ENCODE assay signal across 23 cellular contexts in genomic region chr11:131121934-131122333, GRCh38.
DNase-seq lines count a peak whose midpoint lies in the region; ATAC-seq, FAIRE-seq and TF ChIP-seq lines count a peak whose summit lies in the region.
"Had no signal": no experiment of that assay in that cellular context is flagged by ENCODE, and none has a peak within 500 bp of the region (broad histone marks: within the 10 kb centered on the region; RNA-seq: fewer than 3 reads in every experiment).

No MANE protein-coding gene starts in this region.

- H3K27ac ChIP-seq in mesendoderm (ENCODE audit: low read depth, low read length), result no peak overlapping the region
- H3K27ac ChIP-seq: BLaER1 treated with 17β-estradiol and CSF1 and Interleukin-3, amounts not matched to agents 10 nM and 100 nM had no signal

- no peak overlapping the region for H3K27ac Mint-ChIP-seq in WTC11
- H3K27ac Mint-ChIP-seq: CD14-positive monocyte; CD4-positive, alpha-beta T cell; CD8-positive, alpha-beta memory T cell; H9 had no signal

- H3K27me3 ChIP-seq in H7 (ENCODE audit: control insufficient read depth, insufficient read depth, low read length) (no peaks in the 10 kb centered on the region), mesendoderm (ENCODE audit: insufficient read depth, low read length, poor library complexity) (no peaks in the 10 kb centered on the region)
- H3K27me3 ChIP-seq: BE2C; BLaER1 treated with 17β-estradiol and CSF1 and Interleukin-3, amounts not matched to agents 10 nM and 100 nM had no signal

- H3K18ac ChIP-seq in mesendoderm (ENCODE audit: low read length), result no peak overlapping the region

- H3K4ac ChIP-seq in mesendoderm (ENCODE audit: low read depth, low read length), result no peak overlapping the region

- no peak overlapping the region for H3K9ac ChIP-seq in mesendoderm (ENCODE audit: low read length)
- H3K9ac ChIP-seq: BLaER1 treated with 17β-estradiol and CSF1 and Interleukin-3, amounts not matched to agents 10 nM and 100 nM had no signal

- no peak overlapping the region for H3K4me2 ChIP-seq in mesendoderm (ENCODE audit: low read length)
- H3K4me2 ChIP-seq: BLaER1 treated with 17β-estradiol and CSF1 and Interleukin-3, amounts not matched to agents 10 nM and 100 nM had no signal

- no peak overlapping the region for H2BK5ac ChIP-seq in mesendoderm (ENCODE audit: low read length)

- TF ChIP-seq CTCF in WTC11 (IDR thresholded peaks at IDR 0.05) (no peak), D721Med (IDR thresholded peaks at IDR 0.05; ENCODE audit: insufficient read depth, missing control alignments) (no peak)

- no peaks in the 10 kb centered on the region for H3K79me2 ChIP-seq in mesendoderm (ENCODE audit: control insufficient read depth, insufficient read depth, low read length)

- H3K9me3 Mint-ChIP-seq in WTC11, result peaks cover 10% of the 10 kb centered on the region

- no peak overlapping the region for H4K8ac ChIP-seq in mesendoderm (ENCODE audit: low read depth, low read length)

- peaks cover 10% of the 10 kb centered on the region for H3K4me1 Mint-ChIP-seq in WTC11
- H3K4me1 Mint-ChIP-seq: CD14-positive monocyte; CD8-positive, alpha-beta memory T cell had no signal

- no peak overlapping the region for H2BK15ac ChIP-seq in mesendoderm (replicated peaks; ENCODE audit: low read depth)

- no peak overlapping the region for H3K4me3 Mint-ChIP-seq in WTC11
- H3K4me3 Mint-ChIP-seq: CD14-positive monocyte; CD4-positive, alpha-beta T cell; CD8-positive, alpha-beta memory T cell; H9 had no signal

- H3K23ac ChIP-seq in mesendoderm (ENCODE audit: low read length), result no peak overlapping the region

- H3K4me3 ChIP-seq in H7 (ENCODE audit: insufficient read depth, low read depth, low read length), result no peak overlapping the region
- no peak overlapping the region for H3K4me3 ChIP-seq in mesendoderm (ENCODE audit: low read length)
- H3K4me3 ChIP-seq: BLaER1 treated with 17β-estradiol and CSF1 and Interleukin-3, amounts not matched to agents 10 nM and 100 nM had no signal

- POLR2A ChIA-PET in WTC11 (lab: Charles Lee), result no interaction called here

- H3K56ac ChIP-seq in mesendoderm (ENCODE audit: low read length), result no peak overlapping the region

- H2AK5ac ChIP-seq in mesendoderm (ENCODE audit: low read length), result no peak overlapping the region

- CTCF ChIA-PET in WTC11 (lab: Charles Lee), result interaction anchor here (1.0 to 1.4 kb wide), 2 partner anchors 26 to 52 kb away, joined by 3 read pairs; no protein-coding TSS in a partner anchor

- DNase-seq in H7 (peak; percentile 22), WTC11 (ENCODE audit: low spot score) (no peak), mesendoderm (peak; percentile 21), amniotic stem cell (lab: John Stamatoyannopoulos, UW) (no peak), D721Med (ENCODE audit: insufficient read length, low spot score) (no peak)
- DNase-seq: ACHN; AML-193; BE2C; CD4-positive, alpha-beta T cell; CD8-positive, alpha-beta memory T cell; DMS53; DMS79 treated with DMSO at 0.1 percent for 48 hours; GF-D8; H9 had no signal

- H4K5ac ChIP-seq in mesendoderm (ENCODE audit: low read length), result no peak overlapping the region

- ATAC-seq in WTC11 (peak; percentile 63; the same call in 1 of the 2 replicates), GM21526 (IDR thresholded peaks at IDR 0.05; ENCODE audit: low FRiP score, unreplicated experiment) (no peak), HG03159 (IDR thresholded peaks at IDR 0.05; ENCODE audit: unreplicated experiment) (no peak)
- ATAC-seq: HCT116 had no signal

- no peaks in the 10 kb centered on the region for H3K4me1 ChIP-seq in mesendoderm (ENCODE audit: control insufficient read depth, low read depth, low read length)
- H3K4me1 ChIP-seq: BE2C had no signal

- no peaks in the 10 kb centered on the region for H3K36me3 ChIP-seq in H7 (replicated peaks; ENCODE audit: control insufficient read depth, insufficient read depth, low read length)
- no peaks in the 10 kb centered on the region for H3K36me3 ChIP-seq in mesendoderm (ENCODE audit: control insufficient read depth, insufficient read depth, low read length)
- H3K36me3 ChIP-seq: BE2C; BLaER1 treated with 17β-estradiol and CSF1 and Interleukin-3, amounts not matched to agents 10 nM and 100 nM had no signal

- H3K27me3 Mint-ChIP-seq in WTC11 (ENCODE audit: low read depth), result no peaks in the 10 kb centered on the region
- H3K27me3 Mint-ChIP-seq: CD4-positive, alpha-beta T cell had no signal

- no CpG with 5 or more reads among the region's 4 CpGs for WGBS in mesendoderm (ENCODE audit: extremely low coverage, insufficient coverage, low lambda C conversion rate)

- H3K79me1 ChIP-seq in mesendoderm (ENCODE audit: low read length), result no peaks in the 10 kb centered on the region

- FAIRE-seq in D721Med (lab: Jason Lieb, UNC), result no peak
- FAIRE-seq: A204.1, GM12892, GM19239, H1 had no signal

- no peak overlapping the region for H2BK120ac ChIP-seq in mesendoderm (ENCODE audit: low read depth, low read length)

- no peaks in the 10 kb centered on the region for H3K36me3 Mint-ChIP-seq in WTC11
- H3K36me3 Mint-ChIP-seq: CD14-positive monocyte had no signal

TF ChIP-seq in WTC11, 78 proteins besides CTCF, POLR2A, EP300 and RAD21:
- TF ChIP-seq ZNF512 (CRISPR knock-in tag; IDR thresholded peaks at IDR 0.05; ENCODE audit: borderline replicate concordance) (no peak), ZNF232 (CRISPR knock-in tag; IDR thresholded peaks at IDR 0.05) (no peak), MAX (CRISPR knock-in tag; IDR thresholded peaks at IDR 0.05) (no peak), USF2 (CRISPR knock-in tag; IDR thresholded peaks at IDR 0.05) (no peak), ATF3 (CRISPR knock-in tag; conservative IDR thresholded peaks at IDR 0.05) (no peak), TCF7 (CRISPR knock-in tag; IDR thresholded peaks at IDR 0.05; ENCODE audit: low read depth) (no peak), ELF4 (CRISPR knock-in tag; IDR thresholded peaks at IDR 0.05; ENCODE audit: low read depth) (no peak)

Comparison
In these comparisons a context has a peak if more than half of its experiments do, and no peak if none do; other contexts are left out.
1. DNase-seq: peak in H7 (single experiment) and mesendoderm (single experiment); none in WTC11 (single experiment), amniotic stem cell (single experiment) and D721Med (single experiment).